ENCODE assay signal across 1 cellular context in genomic region chr2:160490760-160491367, GRCh38.
TF ChIP-seq lines count a peak whose summit lies in the region.

No MANE protein-coding gene starts in this region.

TF ChIP-seq in A549, 52 proteins besides CTCF, POLR2A, EP300 and RAD21 (continued from another document):
- TF ChIP-seq ESRRA (IDR thresholded peaks at IDR 0.05; ENCODE audit: borderline replicate concordance, low read length) (no peak), KDM5A (IDR thresholded peaks at IDR 0.05) (no peak), CBX8 (IDR thresholded peaks at IDR 0.05) (no peak), HEYL (CRISPR knock-in tag; IDR thresholded peaks at IDR 0.05) (no peak), MAFK (IDR thresholded peaks at IDR 0.05; ENCODE audit: partially characterized antibody) (no peak)
TF ChIP-seq in A549: peak in this region for 0.
